9 cellular contexts compared by ENCODE assay signal in the genomic region with DNA sequence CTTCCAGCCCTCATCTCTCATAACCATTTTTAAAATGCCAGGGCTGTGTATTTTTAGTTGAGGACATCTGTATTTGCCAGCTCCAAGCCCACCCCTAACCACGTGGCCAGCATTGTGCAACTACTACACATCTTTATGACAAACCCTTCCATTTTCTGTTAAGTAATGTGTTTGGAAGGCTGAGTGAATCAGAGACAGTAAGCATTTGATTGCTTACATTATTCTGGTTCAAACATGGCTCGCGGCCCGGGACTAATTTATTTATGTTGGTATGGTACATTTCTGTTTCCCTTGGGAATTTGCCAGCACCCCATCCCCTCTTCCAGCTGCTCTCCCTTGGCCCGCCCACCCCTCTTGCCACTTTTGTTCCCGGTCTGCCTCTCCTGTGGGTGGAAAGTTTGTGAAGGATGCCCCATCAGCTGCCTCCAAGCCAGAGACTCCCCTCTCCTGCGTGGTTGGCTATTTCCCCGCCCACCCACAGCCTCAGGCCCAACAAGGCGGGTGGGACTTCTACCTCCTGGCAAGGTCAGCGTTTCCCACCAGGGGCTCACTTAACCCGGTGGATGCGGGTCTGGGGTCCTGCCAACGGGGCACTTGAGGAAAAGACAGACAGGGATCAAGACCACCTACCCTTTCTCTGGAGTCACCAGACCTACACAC.
DNase-seq lines count a peak whose midpoint lies in the region; ATAC-seq and TF ChIP-seq lines count a peak whose summit lies in the region.
"Had no signal": no experiment of that assay in that cellular context is flagged by ENCODE, and none has a peak within 500 bp of the region (broad histone marks: within the 10 kb centered on the region; RNA-seq: fewer than 3 reads in every experiment).

No MANE protein-coding gene starts in this region.

- ATAC-seq in GM19463 (IDR thresholded peaks at IDR 0.05; ENCODE audit: unreplicated experiment) (no peak), GM21825 (IDR thresholded peaks at IDR 0.05; ENCODE audit: unreplicated experiment) (no peak)

- no peak overlapping the region for H3K4me2 ChIP-seq in PC-9

- H2AFZ ChIP-seq in ACC112 (ENCODE audit: low read length, unreplicated experiment) (peak overlapping the region; percentile 84), PC-9 (no peak overlapping the region)

- POLR2A ChIA-PET in PC-9 (lab: Charles Lee; ENCODE audit: unreplicated experiment) = no interaction called here

- no peaks in the 10 kb centered on the region for H3K9me3 ChIP-seq in muscle layer of colon (ENCODE audit: low read length)
- H3K9me3 ChIP-seq in PC-9 (ENCODE audit: insufficient read depth, low read depth) = no peaks in the 10 kb centered on the region

- H3K4me1 ChIP-seq in ACC112 (ENCODE audit: control insufficient read depth, insufficient read depth, low read length, unreplicated experiment) (peaks cover 55% of the 10 kb centered on the region), muscle layer of colon (ENCODE audit: insufficient read depth, low read length) (peaks cover 54% of the 10 kb centered on the region), PC-9 (replicated peaks; ENCODE audit: insufficient read depth) (no peaks in the 10 kb centered on the region)

- peak overlapping the region; percentile 5 for H3K4me3 Mint-ChIP-seq in chondrocyte (ENCODE audit: unreplicated experiment)
- H3K4me3 Mint-ChIP-seq: activated B cell treated with CpG ODN at 0.5 μM for 24 hours had no signal

- H3F3A ChIP-seq in PC-9 (ENCODE audit: insufficient read depth, low read depth) = no peaks in the 10 kb centered on the region

- H3K27ac ChIP-seq in ACC112 (ENCODE audit: low read depth, low read length) (peak overlapping the region; percentile 33), muscle layer of colon (ENCODE audit: low read depth, low read length) (peak overlapping the region; percentile 84), PC-9 (no peak overlapping the region)

- no peak overlapping the region for H3K9ac ChIP-seq in muscle layer of colon (ENCODE audit: low read length)

- no peaks in the 10 kb centered on the region for H4K20me1 ChIP-seq in PC-9 (ENCODE audit: insufficient read depth)

- intact Hi-C loops in PC-9 (cut with micrococcal nuclease; ENCODE audit: unreplicated experiment) = no loop called here

- H3K9me3 Mint-ChIP-seq in chondrocyte (ENCODE audit: low read depth) = no peaks in the 10 kb centered on the region
- H3K9me3 Mint-ChIP-seq: activated B cell treated with CpG ODN at 0.5 μM for 24 hours had no signal

- TF ChIP-seq CTCF in chondrocyte (IDR thresholded peaks at IDR 0.05) (no peak), PC-9 (conservative IDR thresholded peaks at IDR 0.05) (no peak)

- CTCF ChIA-PET in PC-9 (lab: Charles Lee) = no interaction called here

- no TSS peak for BruUV-seq in PC-9 (replicated peaks; lab: Mats Ljungman, UMichigan)

- DNase-seq in NCI-H1105 (lab: John Stamatoyannopoulos, UW) = peak; percentile 82
- no peak for DNase-seq in chondrocyte (ENCODE audit: low spot score)
- DNase-seq in PC-9 = no peak
- no peak for DNase-seq in stimulated activated CD8-positive, alpha-beta memory T cell treated with anti-CD3 and anti-CD28 coated beads, Interleukin-4, amount 100 ng/mL, for 48 hours
- DNase-seq: activated B cell treated with CpG ODN at 0.5 μM for 24 hours had no signal

- H3K4me3 ChIP-seq in ACC112 (ENCODE audit: low read depth, low read length) (peak overlapping the region; percentile 48; the same call in 1 of the 2 replicates), muscle layer of colon (ENCODE audit: low read depth in 1 of 2, low read length in 2 of 2) (no peak overlapping the region), PC-9 (no peak overlapping the region)

- H3K79me2 ChIP-seq in ACC112 (ENCODE audit: control insufficient read depth, insufficient read depth, low read length, unreplicated experiment) (no peaks in the 10 kb centered on the region), PC-9 (ENCODE audit: low read depth) (no peaks in the 10 kb centered on the region)

- H3K27ac Mint-ChIP-seq in chondrocyte (ENCODE audit: unreplicated experiment) = peak overlapping the region; percentile 87
- H3K27ac Mint-ChIP-seq: activated B cell treated with CpG ODN at 0.5 μM for 24 hours had no signal

- H3K36me3 ChIP-seq in ACC112 (ENCODE audit: insufficient read depth, low read length) (no peaks in the 10 kb centered on the region), muscle layer of colon (ENCODE audit: insufficient read depth, low read length) (no peaks in the 10 kb centered on the region), PC-9 (ENCODE audit: low read depth) (no peaks in the 10 kb centered on the region)

- H3K27me3 Mint-ChIP-seq in chondrocyte (ENCODE audit: low read depth) = no peaks in the 10 kb centered on the region

- H3K4me1 Mint-ChIP-seq in chondrocyte (ENCODE audit: low read depth) = peaks cover 67% of the 10 kb centered on the region

- no peaks in the 10 kb centered on the region for H3K9me2 ChIP-seq in PC-9 (ENCODE audit: insufficient read depth)

- H3K27me3 ChIP-seq in ACC112 (ENCODE audit: insufficient read depth, low read length) (no peaks in the 10 kb centered on the region), muscle layer of colon (ENCODE audit: control insufficient read depth in 1 of 2, insufficient read depth in 2 of 2, low read length in 2 of 2) (no peaks in the 10 kb centered on the region), PC-9 (ENCODE audit: insufficient read depth, low read depth) (peaks cover 41% of the 10 kb centered on the region)

- no peaks in the 10 kb centered on the region for H3K36me3 Mint-ChIP-seq in chondrocyte (ENCODE audit: low read depth)
